17 cellular contexts compared by ENCODE assay signal in genomic region chr15:63186065-63186464, GRCh38. TPM values are rescaled to one million over a fixed set of nuclear protein-coding genes. Genes with fewer than 3 reads are reported as not detected.
DNase-seq lines count a peak whose midpoint lies in the region; ATAC-seq and TF ChIP-seq lines count a peak whose summit lies in the region.
"Had no signal": no experiment of that assay in that cellular context is flagged by ENCODE, and none has a peak within 500 bp of the region (broad histone marks: within the 10 kb centered on the region; RNA-seq: fewer than 3 reads in every experiment).

No MANE protein-coding gene starts in this region.

- DNase-seq in H4 (ENCODE audit: low spot score) (peak; percentile 61), astrocyte of the hippocampus (ENCODE audit: low read depth, low spot score) (peak; percentile 35), foreskin keratinocyte (peak; percentile 85), HEK293T (ENCODE audit: extremely low spot score) (no peak), HUDEP-2 (lab: John Stamatoyannopoulos, UW; ENCODE audit: unreplicated experiment in 76 of 76) (no peak), tibial artery (no peak), esophagus muscularis mucosa (ENCODE audit: extremely low spot score) (no peak)
- DNase-seq: activated CD4-positive, alpha-beta T cell treated with anti-CD3 and anti-CD28 coated beads, Interleukin-2, amount 10 ng/mL, durations not matched to agents 24 days and 14 days; activated T-cell treated with anti-CD3 and anti-CD28 coated beads, Interleukin-2, amount 50 U/mL, for 72 hours; AML-193; DND-41; effector CD4-positive, alpha-beta T cell; H7; T-helper 2 cell had no signal

- H3K9me3 ChIP-seq in tibial artery: no peaks in the 10 kb centered on the region
- no peaks in the 10 kb centered on the region for H3K9me3 ChIP-seq in esophagus muscularis mucosa
- H3K9me3 ChIP-seq: ascending aorta had no signal

- H3K27ac ChIP-seq in ACC112 (ENCODE audit: low read depth, low read length) (no peak overlapping the region), foreskin keratinocyte (no peak overlapping the region), tibial artery (no peak overlapping the region), esophagus muscularis mucosa (replicated peaks in 1 of 4) (no peak overlapping the region)
- H3K27ac ChIP-seq: ascending aorta, neural progenitor cell had no signal

- no peaks in the 10 kb centered on the region for H3K36me3 ChIP-seq in ACC112 (ENCODE audit: insufficient read depth, low read length)
- H3K36me3 ChIP-seq in tibial artery: no peaks in the 10 kb centered on the region
- H3K36me3 ChIP-seq in esophagus muscularis mucosa: no peaks in the 10 kb centered on the region
- H3K36me3 ChIP-seq: ascending aorta, neural progenitor cell had no signal

- no peak for TF ChIP-seq EP300 in esophagus muscularis mucosa (IDR thresholded peaks at IDR 0.05)

- H3K79me2 ChIP-seq in ACC112 (ENCODE audit: control insufficient read depth, insufficient read depth, low read length, unreplicated experiment): peaks cover 16% of the 10 kb centered on the region

- no peak for TF ChIP-seq POLR2A in esophagus muscularis mucosa (IDR thresholded peaks at IDR 0.05; ENCODE audit: low read depth)

- CTCF ChIA-PET in HEK293T (lab: Yijun Ruan, JAX): no interaction called here

- POLR2A ChIA-PET in HEK293T (lab: Yijun Ruan, JAX): no interaction called here

- peak overlapping the region; percentile 64 for H2AFZ ChIP-seq in ACC112 (ENCODE audit: low read length, unreplicated experiment)
- H2AFZ ChIP-seq: neural progenitor cell had no signal

- H3K27me3 ChIP-seq in ACC112 (ENCODE audit: insufficient read depth, low read length): no peaks in the 10 kb centered on the region
- no peaks in the 10 kb centered on the region for H3K27me3 ChIP-seq in foreskin keratinocyte
- no peaks in the 10 kb centered on the region for H3K27me3 ChIP-seq in tibial artery
- no peaks in the 10 kb centered on the region for H3K27me3 ChIP-seq in esophagus muscularis mucosa
- H3K27me3 ChIP-seq: ascending aorta, neural progenitor cell had no signal

- TF ChIP-seq CTCF in foreskin keratinocyte (conservative IDR thresholded peaks at IDR 0.05) (no peak), tibial artery (IDR thresholded peaks at IDR 0.05) (no peak), esophagus muscularis mucosa (IDR thresholded peaks at IDR 0.05) (no peak)

- 66% methylated on average over 2 of the region's 2 CpGs for WGBS in esophagus muscularis mucosa

- intact Hi-C loops in tibial artery (cut with DNase I; ENCODE audit: low total_unique reads) (no loop called here), esophagus muscularis mucosa (cut with DNase I) (no loop called here)

- H3K4me3 ChIP-seq in ACC112 (ENCODE audit: low read depth, low read length) (no peak overlapping the region), tibial artery (no peak overlapping the region), esophagus muscularis mucosa (no peak overlapping the region)
- H3K4me3 ChIP-seq: ascending aorta, neural progenitor cell had no signal

- peak; percentile 18 for ATAC-seq in foreskin keratinocyte
- ATAC-seq: activated T-cell treated with anti-CD3 and anti-CD28 coated beads, Interleukin-2, amount 50 U/mL, for 72 hours had no signal

- H3K4me1 ChIP-seq in ACC112 (ENCODE audit: control insufficient read depth, insufficient read depth, low read length, unreplicated experiment) (peaks cover 19% of the 10 kb centered on the region), foreskin keratinocyte (peaks cover 25% of the 10 kb centered on the region), tibial artery (peaks cover 0 to 16% (median 3%) of the 10 kb centered on the region in 4 donors), esophagus muscularis mucosa (peaks cover 0 to 19% (median 18%) of the 10 kb centered on the region in 4 donors)
- H3K4me1 ChIP-seq: ascending aorta had no signal

TF ChIP-seq in HEK293T, 16 proteins besides CTCF, POLR2A, EP300 and RAD21:
- TF ChIP-seq LEF1 (IDR thresholded peaks at IDR 0.05; ENCODE audit: borderline replicate concordance): no peak
- no peak for TF ChIP-seq SP1 (IDR thresholded peaks at IDR 0.05)
- TF ChIP-seq L3MBTL2 (conservative IDR thresholded peaks at IDR 0.05): no peak
- TF ChIP-seq CTBP1 (IDR thresholded peaks at IDR 0.05; ENCODE audit: borderline replicate concordance): no peak
- no peak for TF ChIP-seq BHLHE40 (IDR thresholded peaks at IDR 0.05; ENCODE audit: borderline replicate concordance)
- no peak for TF ChIP-seq HDGF (IDR thresholded peaks at IDR 0.05; ENCODE audit: borderline replicate concordance)

RNA-seq across cellular contexts. Expression of gene RAB8B, which starts 3.3 kb away (rescaled TPM):
- total RNA-seq in H4 (2014; rRNA removed; shearing (Covaris generic)): 21.4 and 35.4 TPM in 2 replicates
- 18.9 and 20.4 TPM in 2 replicates for total RNA-seq in foreskin keratinocyte
- polyA plus RNA-seq in foreskin keratinocyte: 4.5 and 5.1 TPM in 2 replicates
- total RNA-seq in esophagus muscularis mucosa: 10 to 100 TPM; 18.7 to 41.0 (median 35.5) TPM

RNA-seq across cellular contexts. Expression of gene RPS27L, which starts 28.8 kb away (rescaled TPM):
- 73.3 and 148 TPM in 2 replicates for total RNA-seq in H4 (2014; rRNA removed; shearing (Covaris generic))
- total RNA-seq in foreskin keratinocyte (129 and 140 TPM in 2 replicates), esophagus muscularis mucosa (100 to 1,000 TPM; 120 to 220 (median 172) TPM)
- polyA plus RNA-seq in foreskin keratinocyte: 199 and 221 TPM in 2 replicates

Comparison
In these comparisons a context has a peak if more than half of its experiments do, and no peak if none do; other contexts are left out.
1. DNase-seq: peak in H4 (single experiment), astrocyte of the hippocampus (single experiment) and foreskin keratinocyte (2 of 2); none in HEK293T (single experiment), HUDEP-2 (0 of 76), tibial artery (0 of 2) and esophagus muscularis mucosa (single experiment).